In the genomic region with DNA sequence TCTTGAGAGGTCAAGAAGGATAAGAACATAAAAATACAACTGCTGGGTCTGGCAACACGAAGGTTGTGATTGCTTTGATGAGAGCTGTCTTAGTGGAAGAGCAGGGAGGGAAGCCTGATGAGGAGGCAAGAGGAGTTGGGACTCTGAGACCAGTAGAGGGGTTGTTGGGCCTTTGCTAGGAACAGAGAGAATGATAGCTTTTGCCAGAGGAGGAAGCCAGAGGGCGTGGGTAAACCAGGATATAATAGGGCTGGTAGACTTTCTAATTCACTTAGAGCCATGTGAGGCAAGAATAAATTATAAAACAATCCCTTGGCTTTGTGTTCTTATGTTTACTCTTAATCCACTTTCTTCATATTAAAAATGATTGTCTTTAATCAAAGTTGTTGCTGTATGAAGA, we compare ENCODE assay signal across 1 cellular context.
TF ChIP-seq lines count a peak whose summit lies in the region.

No MANE protein-coding gene starts in this region.

TF ChIP-seq in HCT116, 20 proteins besides CTCF, POLR2A, EP300 and RAD21 (continued from another document):
- TF ChIP-seq, protein P1, sequence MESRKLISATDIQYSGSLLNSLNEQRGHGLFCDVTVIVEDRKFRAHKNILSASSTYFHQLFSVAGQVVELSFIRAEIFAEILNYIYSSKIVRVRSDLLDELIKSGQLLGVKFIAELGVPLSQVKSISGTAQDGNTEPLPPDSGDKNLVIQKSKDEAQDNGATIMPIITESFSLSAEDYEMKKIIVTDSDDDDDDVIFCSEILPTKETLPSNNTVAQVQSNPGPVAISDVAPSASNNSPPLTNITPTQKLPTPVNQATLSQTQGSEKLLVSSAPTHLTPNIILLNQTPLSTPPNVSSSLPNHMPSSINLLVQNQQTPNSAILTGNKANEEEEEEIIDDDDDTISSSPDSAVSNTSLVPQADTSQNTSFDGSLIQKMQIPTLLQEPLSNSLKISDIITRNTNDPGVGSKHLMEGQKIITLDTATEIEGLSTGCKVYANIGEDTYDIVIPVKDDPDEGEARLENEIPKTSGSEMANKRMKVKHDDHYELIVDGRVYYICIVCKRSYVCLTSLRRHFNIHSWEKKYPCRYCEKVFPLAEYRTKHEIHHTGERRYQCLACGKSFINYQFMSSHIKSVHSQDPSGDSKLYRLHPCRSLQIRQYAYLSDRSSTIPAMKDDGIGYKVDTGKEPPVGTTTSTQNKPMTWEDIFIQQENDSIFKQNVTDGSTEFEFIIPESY (IDR thresholded peaks at IDR 0.05; ENCODE audit: extremely low read depth, insufficient replicate concordance, low read length) = no peak
- TF ChIP-seq, protein P2, sequence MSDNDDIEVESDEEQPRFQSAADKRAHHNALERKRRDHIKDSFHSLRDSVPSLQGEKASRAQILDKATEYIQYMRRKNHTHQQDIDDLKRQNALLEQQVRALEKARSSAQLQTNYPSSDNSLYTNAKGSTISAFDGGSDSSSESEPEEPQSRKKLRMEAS (IDR thresholded peaks at IDR 0.05) = no peak
- TF ChIP-seq SP1 (IDR thresholded peaks at IDR 0.05; ENCODE audit: low read depth) = no peak
- no peak for TF ChIP-seq SIN3A (IDR thresholded peaks at IDR 0.05; ENCODE audit: low read depth)
